In the genomic region with DNA sequence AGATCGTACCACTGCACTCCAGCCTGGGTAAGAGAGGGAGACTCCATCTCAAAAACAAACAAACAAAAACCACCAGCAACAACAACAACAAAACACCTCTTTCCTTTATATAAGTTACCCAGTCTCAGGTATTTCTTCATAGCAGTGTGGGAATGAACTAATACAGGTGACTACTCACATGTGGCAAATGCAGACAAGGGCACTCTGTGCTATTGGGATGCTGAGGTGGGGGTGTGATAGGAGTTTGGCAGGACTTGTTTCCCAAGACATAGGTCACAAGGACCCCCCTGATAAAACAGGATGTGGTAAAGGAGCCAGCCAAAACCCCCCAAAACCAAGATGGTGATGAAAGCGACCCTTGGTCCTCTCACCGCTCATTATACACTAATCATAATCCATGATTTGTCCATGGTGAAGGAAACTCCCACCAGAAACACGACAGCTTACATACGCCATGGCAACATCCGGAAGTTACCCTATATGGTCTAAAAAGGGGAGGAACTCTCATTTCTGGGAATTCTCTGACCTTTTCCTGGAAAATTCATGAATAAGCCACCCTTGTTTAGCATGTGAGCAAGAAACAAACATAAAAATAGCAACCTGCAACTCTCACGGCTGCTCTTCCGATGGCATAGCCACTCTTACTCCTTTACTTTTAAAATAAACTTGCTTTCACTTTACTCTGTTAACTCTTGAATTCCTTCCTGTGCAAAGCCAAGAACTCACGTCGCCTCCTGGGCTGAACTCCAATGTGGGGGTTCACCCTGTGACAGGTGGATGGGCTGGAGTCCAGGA, we compare ENCODE assay signal across 9 cellular contexts. TPM values are rescaled to one million over a fixed set of nuclear protein-coding genes. Genes with fewer than 3 reads are reported as not detected.
DNase-seq lines count a peak whose midpoint lies in the region; ATAC-seq lines count a peak whose summit lies in the region.
"Had no signal": no experiment of that assay in that cellular context is flagged by ENCODE, and none has a peak within 500 bp of the region (broad histone marks: within the 10 kb centered on the region; RNA-seq: fewer than 3 reads in every experiment).

No MANE protein-coding gene starts in this region.

- intact Hi-C loops in right cardiac atrium (cut with DNase I): loop anchor here in 3 of 4 donors (5.0 to 10.0 kb wide), 4 partner anchors 208 to 360 kb away; a partner anchor contains a TSS

- H3K4me3 Mint-ChIP-seq in stimulated activated effector memory CD8-positive, alpha-beta T cell treated with anti-CD3 and anti-CD28 coated beads, Interleukin-12 subunit alpha, Interleukin-12 subunit beta, amount 100 ng/mL, for 72 hours: peak overlapping the region; percentile 48

- peak overlapping the region; percentile 77 for H3K27ac Mint-ChIP-seq in stimulated activated effector memory CD8-positive, alpha-beta T cell treated with anti-CD3 and anti-CD28 coated beads, Interleukin-12 subunit alpha, Interleukin-12 subunit beta, amount 100 ng/mL, for 72 hours

- H3K9ac ChIP-seq in adipocyte (ENCODE audit: low read length): peak overlapping the region; percentile 68

- WGBS in right cardiac atrium: 21% methylated on average over 10 of the region's 10 CpGs

- peak; percentile 85 to 86 for ATAC-seq in right cardiac atrium
- peak; percentile 82 for ATAC-seq in stimulated activated effector memory CD8-positive, alpha-beta T cell treated with anti-CD3 and anti-CD28 coated beads, Interleukin-12 subunit alpha, Interleukin-12 subunit beta, amount 100 ng/mL, for 72 hours
- no peak for ATAC-seq in HG03521 (IDR thresholded peaks at IDR 0.05; ENCODE audit: unreplicated experiment)

- no peaks in the 10 kb centered on the region for H3K9me3 ChIP-seq in adipocyte (ENCODE audit: control insufficient read depth, low read length)
- no peaks in the 10 kb centered on the region for H3K9me3 ChIP-seq in right cardiac atrium (ENCODE audit: control insufficient read depth, low read length)

- H3K4me1 ChIP-seq in adipocyte (ENCODE audit: control insufficient read depth, insufficient read depth, low read length): peaks cover 18% of the 10 kb centered on the region
- peaks cover 4% of the 10 kb centered on the region for H3K4me1 ChIP-seq in right cardiac atrium (ENCODE audit: control insufficient read depth, insufficient read depth, low read length)

- no peaks in the 10 kb centered on the region for H3K27me3 ChIP-seq in adipocyte (replicated peaks; ENCODE audit: control insufficient read depth, insufficient read depth, low read length)
- H3K27me3 ChIP-seq in right cardiac atrium (ENCODE audit: control insufficient read depth, insufficient read depth): no peaks in the 10 kb centered on the region

- no peaks in the 10 kb centered on the region for H3K9me3 Mint-ChIP-seq in stimulated activated effector memory CD8-positive, alpha-beta T cell treated with anti-CD3 and anti-CD28 coated beads, Interleukin-12 subunit alpha, Interleukin-12 subunit beta, amount 100 ng/mL, for 72 hours

- no peaks in the 10 kb centered on the region for H3K36me3 Mint-ChIP-seq in stimulated activated effector memory CD8-positive, alpha-beta T cell treated with anti-CD3 and anti-CD28 coated beads, Interleukin-12 subunit alpha, Interleukin-12 subunit beta, amount 100 ng/mL, for 72 hours

- H3K4me3 ChIP-seq in adipocyte (ENCODE audit: low read length) (peak overlapping the region; percentile 74), right cardiac atrium (ENCODE audit: low read length) (peak overlapping the region; percentile 21)

- H3K27ac ChIP-seq in right cardiac atrium (ENCODE audit: low read length): peak overlapping the region; percentile 93

- DNase-seq in HCEC 1CT: peak; percentile 65
- DNase-seq in adipocyte (ENCODE audit: low read depth): peak; percentile 24
- peak in 1 of 3 donors; percentile 66 for DNase-seq in right cardiac atrium
- no peak for DNase-seq in stimulated activated effector memory CD8-positive, alpha-beta T cell treated with anti-CD3 and anti-CD28 coated beads, Interleukin-12 subunit alpha, Interleukin-12 subunit beta, amount 100 ng/mL, for 72 hours (ENCODE audit: low spot score in 2 of 2)
- DNase-seq in OCI-M2 (lab: John Stamatoyannopoulos, UW; ENCODE audit: unreplicated experiment): no peak
- no peak for DNase-seq in amniotic stem cell (lab: John Stamatoyannopoulos, UW)
- DNase-seq in globus pallidus (ENCODE audit: low spot score): no peak
- DNase-seq: NCI-H1105 treated with DMSO at 0.1 percent for 48 hours had no signal

- H3K36me3 ChIP-seq in adipocyte (ENCODE audit: control insufficient read depth, insufficient read depth, low read length, severe bottlenecking): no peaks in the 10 kb centered on the region

- H3K4me1 Mint-ChIP-seq in stimulated activated effector memory CD8-positive, alpha-beta T cell treated with anti-CD3 and anti-CD28 coated beads, Interleukin-12 subunit alpha, Interleukin-12 subunit beta, amount 100 ng/mL, for 72 hours: peaks cover 8% of the 10 kb centered on the region

RNA-seq across cellular contexts. Expression of a gene that starts 18.8 kb away (rescaled TPM):
- total RNA-seq in right cardiac atrium: 10 to 100 TPM; 15.1 to 24.4 (median 19.7) TPM
- 3.6 TPM for polyA plus RNA-seq in right cardiac atrium

Comparison
In these comparisons a context has a peak if more than half of its experiments do, and no peak if none do; other contexts are left out.
1. DNase-seq: peak in HCEC 1CT (single experiment) and adipocyte (single experiment); none in stimulated activated effector memory CD8-positive, alpha-beta T cell treated with anti-CD3 and anti-CD28 coated beads, Interleukin-12 subunit alpha, Interleukin-12 subunit beta, amount 100 ng/mL, for 72 hours (0 of 2), OCI-M2 (single experiment), amniotic stem cell (single experiment) and globus pallidus (single experiment).